Comparison of ENCODE assay signal across 20 cellular contexts in the genomic region with DNA sequence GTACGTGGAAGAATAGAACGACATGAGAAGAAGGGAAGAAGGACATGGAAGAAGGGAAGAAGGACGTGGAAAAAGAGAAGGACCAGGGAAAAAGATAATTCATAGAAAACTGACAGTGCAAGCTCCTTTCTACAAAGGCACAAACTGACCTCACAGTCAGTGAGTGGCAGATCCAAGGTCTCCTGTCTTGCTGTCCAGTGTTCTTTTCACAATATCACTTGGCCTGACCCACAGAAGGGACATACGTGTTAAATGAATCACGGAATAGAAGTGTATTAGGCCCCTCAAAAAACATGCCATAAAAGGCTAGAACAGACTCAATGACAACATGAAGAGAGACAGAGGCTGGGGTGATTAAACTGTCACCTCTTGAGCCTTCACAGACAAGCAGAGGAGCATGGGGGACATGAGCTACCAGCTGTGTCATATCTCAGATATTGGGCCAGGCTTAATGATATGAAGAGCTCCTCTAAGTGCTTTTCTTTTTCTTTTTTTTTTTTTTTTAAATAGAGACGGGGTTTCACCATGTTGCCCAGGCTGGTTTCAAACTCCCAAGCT. TPM values are rescaled to one million over a fixed set of nuclear protein-coding genes. Genes with fewer than 3 reads are reported as not detected.
DNase-seq lines count a peak whose midpoint lies in the region; ATAC-seq and TF ChIP-seq lines count a peak whose summit lies in the region.
"Had no signal": no experiment of that assay in that cellular context is flagged by ENCODE, and none has a peak within 500 bp of the region (broad histone marks: within the 10 kb centered on the region; RNA-seq: fewer than 3 reads in every experiment).

No MANE protein-coding gene starts in this region.

- no peak for ATAC-seq in psoas muscle

- H3K4me3 ChIP-seq in cardiac muscle cell (no peak overlapping the region), psoas muscle (no peak overlapping the region)
- H3K4me3 ChIP-seq: BLaER1 treated with 17β-estradiol and CSF1 and Interleukin-3, amounts not matched to agents 10 nM and 100 nM had no signal

- H3K4me3 Mint-ChIP-seq in IgD-negative memory B cell (peak overlapping the region; percentile 13 to 50 (median 18)), endothelial cell (ENCODE audit: unreplicated experiment) (peak overlapping the region; percentile 12)

- 77 to 87% (median 84%) methylated on average over 5 to 6 of the region's 6 CpGs for WGBS in psoas muscle, 3 donors

- H3K27me3 Mint-ChIP-seq in IgD-negative memory B cell (no peaks in the 10 kb centered on the region), endothelial cell (ENCODE audit: unreplicated experiment) (peaks cover 2% of the 10 kb centered on the region)

- H3K36me3 Mint-ChIP-seq in IgD-negative memory B cell (peaks cover 10% of the 10 kb centered on the region), endothelial cell (ENCODE audit: low read depth, unreplicated experiment) (peaks cover 19% of the 10 kb centered on the region)

- H3K36me3 ChIP-seq in cardiac muscle cell (no peaks in the 10 kb centered on the region), psoas muscle (ENCODE audit: insufficient read depth in 1 of 2, low read depth in 1 of 2) (peaks cover 8 to 60% of the 10 kb centered on the region in 2 donors)

- peaks cover 24 to 33% (median 31%) of the 10 kb centered on the region in 3 donors for H3K4me1 Mint-ChIP-seq in IgD-negative memory B cell
- H3K4me1 Mint-ChIP-seq in endothelial cell (ENCODE audit: unreplicated experiment): peaks cover 63% of the 10 kb centered on the region

- H3K27me3 ChIP-seq in cardiac muscle cell (no peaks in the 10 kb centered on the region), psoas muscle (ENCODE audit: insufficient read depth in 3 of 3, low read length in 2 of 3) (no peaks in the 10 kb centered on the region)
- H3K27me3 ChIP-seq: BLaER1 treated with 17β-estradiol and CSF1 and Interleukin-3, amounts not matched to agents 10 nM and 100 nM had no signal

- H3K9me3 ChIP-seq in cardiac muscle cell (ENCODE audit: low read depth): no peaks in the 10 kb centered on the region
- no peaks in the 10 kb centered on the region for H3K9me3 ChIP-seq in psoas muscle
- H3K9me3 ChIP-seq: BLaER1 treated with 17β-estradiol and CSF1 and Interleukin-3, amounts not matched to agents 10 nM and 100 nM had no signal

- TF ChIP-seq CTCF in cardiac muscle cell (IDR thresholded peaks at IDR 0.05; ENCODE audit: low read depth, low read length) (no peak), endothelial cell (IDR thresholded peaks at IDR 0.05; ENCODE audit: unreplicated experiment) (no peak), psoas muscle (IDR thresholded peaks at IDR 0.05) (no peak)

- no peaks in the 10 kb centered on the region for H3K9me3 Mint-ChIP-seq in IgD-negative memory B cell
- H3K9me3 Mint-ChIP-seq in endothelial cell (ENCODE audit: unreplicated experiment): no peaks in the 10 kb centered on the region

- intact Hi-C loops in cardiac septum (cut with DNase I) (loop anchor here (2.0 to 5.0 kb wide), 2 partner anchors 53 to 169 kb away; no protein-coding TSS in a partner anchor), psoas muscle (cut with DNase I) (loop anchor here in 1 of 2 donors (10.0 kb wide), 2 partner anchors 59 to 171 kb away; no protein-coding TSS in a partner anchor)

- H3K27ac ChIP-seq in cardiac muscle cell: peak overlapping the region; percentile 57
- peak overlapping the region; percentile 91 for H3K27ac ChIP-seq in psoas muscle
- H3K27ac ChIP-seq: BLaER1 treated with 17β-estradiol and CSF1 and Interleukin-3, amounts not matched to agents 10 nM and 100 nM; KMS-11 had no signal

- DNase-seq in cardiac muscle cell (ENCODE audit: low read depth in 1 of 2, low spot score in 1 of 2) (peak in 1 of 2 donors; percentile 41), cardiac septum (ENCODE audit: low spot score) (no peak), endothelial cell (ENCODE audit: low spot score) (no peak), psoas muscle (no peak), NCI-H2196 (lab: John Stamatoyannopoulos, UW; ENCODE audit: unreplicated experiment) (no peak), C1 segment of cervical spinal cord (lab: John Stamatoyannopoulos, UW) (no peak)
- no peak for DNase-seq in stimulated activated CD4-positive, alpha-beta T cell treated with anti-CD3 and anti-CD28 coated beads, Interleukin-4, amount 100 ng/mL, for 4 hours
- DNase-seq: 8988T, GDM1, GOT3, HCEC 1CT, NCI-H1105, NCI-H146, NCI-H2029, NCI-H446, NCI-H526, SHP77 had no signal

- no peak overlapping the region for H3K27ac Mint-ChIP-seq in IgD-negative memory B cell
- H3K27ac Mint-ChIP-seq in endothelial cell (ENCODE audit: unreplicated experiment): peak overlapping the region; percentile 93

- peaks cover 29% of the 10 kb centered on the region for H3K4me1 ChIP-seq in cardiac muscle cell (ENCODE audit: low read depth)
- H3K4me1 ChIP-seq in psoas muscle: peaks cover 47% of the 10 kb centered on the region

RNA-seq across cellular contexts. Expression of a gene that starts 4.6 kb away (rescaled TPM):
- total RNA-seq in cardiac muscle cell (23.0 and 26.0 TPM in 2 replicates), cardiac septum (31.9 TPM), endothelial cell (ENCODE audit: unreplicated experiment) (85.5 TPM), psoas muscle (10 to 100 TPM; 47.1 to 58.6 (median 54.6) TPM)
- polyA plus RNA-seq in cardiac muscle cell (42.8 and 49.7 TPM in 2 replicates), IgD-negative memory B cell (58.5 TPM), psoas muscle (10 to 100 TPM; 45.7 to 46.7 (median 45.7) TPM)

RNA-seq across cellular contexts. Expression of a gene that starts 49.5 kb away (rescaled TPM):
- total RNA-seq in cardiac muscle cell (12.4 and 22.0 TPM in 2 replicates), cardiac septum (45.9 TPM), endothelial cell (ENCODE audit: unreplicated experiment) (39.1 TPM), psoas muscle (10 to 100 TPM; 31.8 to 37.9 (median 33.8) TPM)
- polyA plus RNA-seq in cardiac muscle cell (10.1 and 16.0 TPM in 2 replicates), IgD-negative memory B cell (15.0 TPM), psoas muscle (10 to 100 TPM in 2 of 3 donors, 1 to 10 TPM in 1; 7.8 to 21.3 (median 11.6) TPM)
